9 cellular contexts compared by ENCODE assay signal in the genomic region with DNA sequence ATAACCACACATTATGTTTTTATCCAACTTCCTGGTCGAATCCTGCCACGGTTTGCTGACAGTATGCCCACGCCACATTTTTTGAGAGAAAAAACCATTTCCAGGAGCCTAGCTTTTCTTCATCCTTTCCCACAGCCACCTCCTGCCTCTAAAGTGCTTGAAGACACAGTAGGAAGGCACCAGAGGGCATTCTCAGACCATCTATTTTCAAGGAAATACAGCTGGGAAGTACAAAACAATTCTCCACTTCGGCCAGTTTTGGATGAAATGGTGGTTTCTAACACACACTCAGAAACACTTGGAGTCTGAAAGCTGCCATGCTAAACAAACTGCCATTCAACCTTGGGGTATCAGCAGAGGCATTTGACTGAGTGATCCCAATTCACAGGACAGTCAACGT.
DNase-seq lines count a peak whose midpoint lies in the region; ATAC-seq, FAIRE-seq and TF ChIP-seq lines count a peak whose summit lies in the region.
"Had no signal": no experiment of that assay in that cellular context is flagged by ENCODE, and none has a peak within 500 bp of the region (broad histone marks: within the 10 kb centered on the region; RNA-seq: fewer than 3 reads in every experiment).

No MANE protein-coding gene starts in this region.

- H3K4me3 Mint-ChIP-seq in nephron progenitor cell, result no peak overlapping the region
- H3K4me3 Mint-ChIP-seq in CD14-positive monocyte, result no peak overlapping the region
- H3K4me3 Mint-ChIP-seq: T-helper 2 cell treated with Interferon-gamma antibody and Interleukin-4, amounts not matched to agents 5 μg/mL and 100 μg/mL, for 36 hours had no signal

- intact Hi-C loops in CD14-positive monocyte (cut with micrococcal nuclease), result no loop called here
- intact Hi-C loops in esophagus squamous epithelium (cut with DNase I), result no loop called here

- H3K4me1 ChIP-seq in esophagus squamous epithelium, result no peaks in the 10 kb centered on the region

- H3K36me3 ChIP-seq in esophagus squamous epithelium, result no peaks in the 10 kb centered on the region

- H3K9me3 ChIP-seq in esophagus squamous epithelium, result no peaks in the 10 kb centered on the region

- peaks cover 13% of the 10 kb centered on the region for H3K36me3 Mint-ChIP-seq in nephron progenitor cell (ENCODE audit: low read depth)
- H3K36me3 Mint-ChIP-seq in CD14-positive monocyte, result no peaks in the 10 kb centered on the region

- H3K4me3 ChIP-seq in esophagus squamous epithelium, result no peak overlapping the region

- H3K27me3 Mint-ChIP-seq in nephron progenitor cell (ENCODE audit: low read depth, poor library complexity) (peaks cover 11% of the 10 kb centered on the region), CD14-positive monocyte (ENCODE audit: low read depth in 3 of 3) (peaks cover 1 to 4% (median 4%) of the 10 kb centered on the region in 3 donors)

- no peak for TF ChIP-seq POLR2A in esophagus squamous epithelium (IDR thresholded peaks at IDR 0.05)

- H3K27me3 ChIP-seq in esophagus squamous epithelium, result no peaks in the 10 kb centered on the region

- H3K9me3 Mint-ChIP-seq in nephron progenitor cell, result peaks cover 17% of the 10 kb centered on the region
- H3K9me3 Mint-ChIP-seq in CD14-positive monocyte, result peaks cover 0 to 5% (median 0%) of the 10 kb centered on the region in 7 donors

- DNase-seq in DMS53 treated with DMSO at 0.1 percent for 48 hours (lab: John Stamatoyannopoulos, UW; ENCODE audit: unreplicated experiment) (peak; percentile 30), NCI-H748 treated with DMSO at 0.1 percent for 48 hours (lab: John Stamatoyannopoulos, UW) (peak; percentile 50), nephron progenitor cell (no peak), CD14-positive monocyte (ENCODE audit: low spot score) (no peak), 8988T (no peak), esophagus squamous epithelium (lab: John Stamatoyannopoulos, UW) (no peak)

- H3K4me1 Mint-ChIP-seq in nephron progenitor cell (peaks cover 40% of the 10 kb centered on the region), CD14-positive monocyte (peaks cover 9% of the 10 kb centered on the region)

- peak; percentile 39 for FAIRE-seq in endometrium (lab: Jason Lieb, UNC)

- ATAC-seq in GM21447 (IDR thresholded peaks at IDR 0.05; ENCODE audit: unreplicated experiment), result no peak

- TF ChIP-seq CTCF in nephron progenitor cell (IDR thresholded peaks at IDR 0.05) (peak; percentile 7), CD14-positive monocyte (IDR thresholded peaks at IDR 0.05) (no peak), esophagus squamous epithelium (IDR thresholded peaks at IDR 0.05) (peak in 1 of 6 experiments; percentile 17)

- no peak overlapping the region for H3K27ac ChIP-seq in esophagus squamous epithelium

- H3K27ac Mint-ChIP-seq in nephron progenitor cell (no peak overlapping the region), CD14-positive monocyte (no peak overlapping the region)
- H3K27ac Mint-ChIP-seq: T-helper 2 cell treated with Interferon-gamma antibody and Interleukin-4, amounts not matched to agents 5 μg/mL and 100 μg/mL, for 36 hours had no signal

- 39 to 61% methylated on average over 5 of the region's 5 CpGs for WGBS in esophagus squamous epithelium, 2 donors

Comparison
In these comparisons a context has a peak if more than half of its experiments do, and no peak if none do; other contexts are left out.
1. DNase-seq: peak in DMS53 treated with DMSO at 0.1 percent for 48 hours (single experiment) and NCI-H748 treated with DMSO at 0.1 percent for 48 hours (single experiment); none in nephron progenitor cell (single experiment), CD14-positive monocyte (single experiment), 8988T (single experiment) and esophagus squamous epithelium (single experiment).